In the genomic region with DNA sequence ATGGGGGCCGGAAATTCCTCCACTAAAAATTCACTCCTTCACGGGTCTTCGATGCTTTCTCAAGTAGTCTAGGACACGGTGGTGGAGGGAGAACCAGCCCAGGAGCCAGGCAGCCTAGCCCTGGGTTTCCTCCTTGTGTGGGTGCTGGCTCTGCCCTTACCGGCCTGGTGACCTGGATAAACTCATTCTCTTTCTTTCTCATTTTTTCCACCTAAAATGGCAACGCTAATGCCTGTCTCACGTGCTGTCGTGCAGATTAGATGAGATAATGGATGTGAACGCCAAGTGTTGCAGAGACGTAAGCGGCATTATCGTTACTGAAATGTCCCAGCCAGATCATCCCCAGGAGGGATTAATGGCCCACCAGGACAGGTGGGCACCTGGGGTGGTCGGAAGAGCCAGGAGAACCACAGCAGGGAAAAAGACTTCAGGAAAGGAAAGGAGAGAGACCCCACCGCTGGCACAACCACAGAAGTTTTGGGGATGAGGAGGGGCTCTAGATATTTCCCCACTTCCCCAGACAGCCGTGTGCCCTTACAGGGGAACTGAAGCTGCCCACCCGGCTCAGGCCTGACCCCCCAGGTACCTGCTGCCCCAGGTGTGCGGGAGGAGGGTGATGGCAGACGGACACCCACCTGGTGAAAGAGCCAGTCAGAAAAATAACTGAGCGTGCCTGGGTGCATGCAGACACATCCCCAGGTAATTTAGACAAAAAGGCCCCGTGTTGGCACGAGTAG, we compare ENCODE assay signal across 20 cellular contexts.
DNase-seq lines count a peak whose midpoint lies in the region; ATAC-seq and TF ChIP-seq lines count a peak whose summit lies in the region.
"Had no signal": no experiment of that assay in that cellular context is flagged by ENCODE, and none has a peak within 500 bp of the region (broad histone marks: within the 10 kb centered on the region; RNA-seq: fewer than 3 reads in every experiment).

No MANE protein-coding gene starts in this region.

- peak overlapping the region; percentile 80 for H3K27ac ChIP-seq in epithelial cell of prostate
- H3K27ac ChIP-seq: GM23248, KMS-11 had no signal

- POLR2A ChIA-PET in activated naive CD8-positive, alpha-beta T cell treated with anti-CD3 and anti-CD28 coated beads, Interleukin-2, amount 10 ng/mL, durations not matched to agents 7 days and 5 days (lab: Charles Lee) = no interaction called here

- no peak for TF ChIP-seq CTCF in GM13977 (IDR thresholded peaks at IDR 0.05; ENCODE audit: extremely low read depth, insufficient read depth, missing control alignments)

- H3K4me3 Mint-ChIP-seq in activated naive CD8-positive, alpha-beta T cell treated with anti-CD3 and anti-CD28 coated beads, Interleukin-2, amount 10 ng/mL, durations not matched to agents 7 days and 5 days = no peak overlapping the region
- H3K4me3 Mint-ChIP-seq in activated naive CD8-positive, alpha-beta T cell treated with anti-CD3 and anti-CD28 coated beads for 36 hours = no peak overlapping the region
- H3K4me3 Mint-ChIP-seq: B cell had no signal

- no peaks in the 10 kb centered on the region for H3K36me3 Mint-ChIP-seq in activated naive CD8-positive, alpha-beta T cell treated with anti-CD3 and anti-CD28 coated beads, Interleukin-2, amount 10 ng/mL, durations not matched to agents 7 days and 5 days
- H3K36me3 Mint-ChIP-seq in activated naive CD8-positive, alpha-beta T cell treated with anti-CD3 and anti-CD28 coated beads for 36 hours = no peaks in the 10 kb centered on the region

- H3K4me1 Mint-ChIP-seq in activated naive CD8-positive, alpha-beta T cell treated with anti-CD3 and anti-CD28 coated beads, Interleukin-2, amount 10 ng/mL, durations not matched to agents 7 days and 5 days = no peaks in the 10 kb centered on the region
- no peaks in the 10 kb centered on the region for H3K4me1 Mint-ChIP-seq in activated naive CD8-positive, alpha-beta T cell treated with anti-CD3 and anti-CD28 coated beads for 36 hours
- H3K4me1 Mint-ChIP-seq: B cell had no signal

- peak overlapping the region; percentile 20 for H3K27ac Mint-ChIP-seq in activated naive CD8-positive, alpha-beta T cell treated with anti-CD3 and anti-CD28 coated beads, Interleukin-2, amount 10 ng/mL, durations not matched to agents 7 days and 5 days
- H3K27ac Mint-ChIP-seq in activated naive CD8-positive, alpha-beta T cell treated with anti-CD3 and anti-CD28 coated beads for 36 hours = no peak overlapping the region
- H3K27ac Mint-ChIP-seq: B cell had no signal

- ATAC-seq in activated naive CD8-positive, alpha-beta T cell treated with anti-CD3 and anti-CD28 coated beads, Interleukin-2, amount 10 ng/mL, durations not matched to agents 7 days and 5 days (ENCODE audit: low read depth) = no peak
- no peak for ATAC-seq in GM18520 (IDR thresholded peaks at IDR 0.05; ENCODE audit: unreplicated experiment)
- ATAC-seq: Panc1 had no signal

- H3K27me3 Mint-ChIP-seq in activated naive CD8-positive, alpha-beta T cell treated with anti-CD3 and anti-CD28 coated beads, Interleukin-2, amount 10 ng/mL, durations not matched to agents 7 days and 5 days = peaks cover 7% of the 10 kb centered on the region
- peaks cover 4% of the 10 kb centered on the region for H3K27me3 Mint-ChIP-seq in activated naive CD8-positive, alpha-beta T cell treated with anti-CD3 and anti-CD28 coated beads for 36 hours

- in situ Hi-C loops in GM13977 (cut with MboI; ENCODE audit: low pct_unique_long_range_greater_than_20kb, low sequenced_read_pairs, unreplicated experiment) = no loop called here

- DNase-seq in activated naive CD8-positive, alpha-beta T cell treated with anti-CD3 and anti-CD28 coated beads, Interleukin-2, amount 10 ng/mL, durations not matched to agents 7 days and 5 days = no peak
- no peak for DNase-seq in activated naive CD8-positive, alpha-beta T cell treated with anti-CD3 and anti-CD28 coated beads for 36 hours
- DNase-seq in SK-N-DZ (ENCODE audit: low spot score) = peak; percentile 47
- DNase-seq in epithelial cell of prostate (ENCODE audit: low read depth, low spot score) = no peak
- DNase-seq in stimulated activated CD8-positive, alpha-beta memory T cell treated with anti-CD3 and anti-CD28 coated beads, Interleukin-4, amount 100 ng/mL, for 48 hours = peak; percentile 12
- no peak for DNase-seq in glomerular visceral epithelial cell (ENCODE audit: extremely low spot score)
- no peak for DNase-seq in GM13977 (ENCODE audit: low spot score)
- DNase-seq: DMS53, EL, GF-D8, GM23248, HCEC 1CT, MV-4-11, NCI-H1694 treated with DMSO at 0.1 percent for 48 hours, NCI-H2171 treated with DMSO at 0.1 percent for 48 hours, NCI-H524 treated with DMSO at 0.1 percent for 48 hours had no signal

- no peaks in the 10 kb centered on the region for H3K9me3 Mint-ChIP-seq in activated naive CD8-positive, alpha-beta T cell treated with anti-CD3 and anti-CD28 coated beads, Interleukin-2, amount 10 ng/mL, durations not matched to agents 7 days and 5 days
- no peaks in the 10 kb centered on the region for H3K9me3 Mint-ChIP-seq in activated naive CD8-positive, alpha-beta T cell treated with anti-CD3 and anti-CD28 coated beads for 36 hours

Comparison
In these comparisons a context has a peak if more than half of its experiments do, and no peak if none do; other contexts are left out.
1. DNase-seq: peak in SK-N-DZ (single experiment) and stimulated activated CD8-positive, alpha-beta memory T cell treated with anti-CD3 and anti-CD28 coated beads, Interleukin-4, amount 100 ng/mL, for 48 hours (single experiment); none in activated naive CD8-positive, alpha-beta T cell treated with anti-CD3 and anti-CD28 coated beads, Interleukin-2, amount 10 ng/mL, durations not matched to agents 7 days and 5 days (single experiment), activated naive CD8-positive, alpha-beta T cell treated with anti-CD3 and anti-CD28 coated beads for 36 hours (single experiment), epithelial cell of prostate (single experiment), glomerular visceral epithelial cell (single experiment) and GM13977 (single experiment).